ENCODE assay signal across 8 cellular contexts in genomic region chr20:46119028-46119546, GRCh38. TPM values are rescaled to one million over a fixed set of nuclear protein-coding genes. Genes with fewer than 3 reads are reported as not detected.
A peak's percentile ranks its signal among the peaks of the same experiment; 100 is the strongest.
DNase-seq lines count a peak whose midpoint lies in the region; ATAC-seq, FAIRE-seq and TF ChIP-seq lines count a peak whose summit lies in the region.

No MANE protein-coding gene starts in this region.

- H3K27me3 ChIP-seq in right atrium auricular region, result no peaks in the 10 kb centered on the region
- H3K27me3 ChIP-seq in HUES6 (ENCODE audit: control insufficient read depth, insufficient read depth, low read length), result peaks cover 47% of the 10 kb centered on the region
- H3K27me3 ChIP-seq in keratinocyte (ENCODE audit: control insufficient read depth, extremely low read depth, insufficient read depth, low read length), result peaks cover 4% of the 10 kb centered on the region

- H3K9ac ChIP-seq in HUES6 (ENCODE audit: low read length) (no peak overlapping the region), keratinocyte (ENCODE audit: control insufficient read depth, extremely low read depth, insufficient read depth, low read length) (peak overlapping the region; percentile 71)

- ATAC-seq in left cardiac atrium, result no peak

- peak overlapping the region; percentile 94 for H3K4me2 ChIP-seq in keratinocyte (ENCODE audit: control insufficient read depth, extremely low read depth, insufficient read depth, low read depth, low read length)

- TF ChIP-seq CTCF in right atrium auricular region (IDR thresholded peaks at IDR 0.05) (no peak), keratinocyte (optimal IDR thresholded peaks at IDR 0.05 in 1 of 3, IDR thresholded peaks at IDR 0.05 in 1 of 3, conservative IDR thresholded peaks at IDR 0.05 in 1 of 3; ENCODE audit: extremely low read depth in 1 of 3, insufficient read depth in 2 of 3, low read length in 3 of 3) (no peak)

- H3K4me1 ChIP-seq in right atrium auricular region (peaks cover 0 to 36% of the 10 kb centered on the region in 2 donors), HUES6 (ENCODE audit: control insufficient read depth, insufficient read depth, low read length) (peaks cover 2% of the 10 kb centered on the region; the same call in 1 of the 2 replicates), keratinocyte (ENCODE audit: control insufficient read depth, extremely low read depth, insufficient read depth, low read length) (peaks cover 10% of the 10 kb centered on the region)

- dilution Hi-C loops in keratinocyte (cut with MboI; ENCODE audit: extremely low pct_ligation_motif_present, low sequenced_read_pairs), result no loop called here

- H3K27ac ChIP-seq in right atrium auricular region, result peak overlapping the region; percentile 76
- no peak overlapping the region for H3K27ac ChIP-seq in HUES6 (ENCODE audit: low read depth, low read length)
- H3K27ac ChIP-seq in keratinocyte (ENCODE audit: control insufficient read depth, insufficient read depth, low read length), result no peak overlapping the region

- H3K4me3 ChIP-seq in right atrium auricular region, result peak overlapping the region in 1 of 2 donors; percentile 59
- H3K4me3 ChIP-seq in HUES6 (ENCODE audit: low read depth, low read length), result peak overlapping the region; percentile 71
- peak overlapping the region; percentile 39 to 71 (median 68) for H3K4me3 ChIP-seq in keratinocyte (ENCODE audit: control insufficient read depth in 2 of 3, extremely low read depth in 1 of 3, insufficient read depth in 2 of 3, low read depth in 1 of 3, low read length in 3 of 3)

- intact Hi-C loops in left cardiac atrium (cut with DNase I), result loop anchor here in 1 of 2 donors (10.0 kb wide), 1 partner anchor 94 kb away; the partner anchor contains the start of gene SLC12A5

- no peak for FAIRE-seq in keratinocyte (lab: Jason Lieb, UNC)
- no peak for FAIRE-seq in HTR-8/SVneo (lab: Jason Lieb, UNC)

- DNase-seq in right atrium auricular region (ENCODE audit: low spot score) (no peak), left cardiac atrium (no peak), keratinocyte (ENCODE audit: low read depth, low spot score) (no peak), NCI-H1048 (lab: John Stamatoyannopoulos, UW) (no peak), NCI-H1092 (lab: John Stamatoyannopoulos, UW) (no peak), HTR-8/SVneo (ENCODE audit: insufficient read length, low spot score) (no peak), DMS114 treated with DMSO at 0.1 percent for 48 hours (lab: John Stamatoyannopoulos, UW; ENCODE audit: unreplicated experiment) (no peak)

- H3K9me3 ChIP-seq in right atrium auricular region (no peaks in the 10 kb centered on the region), HUES6 (ENCODE audit: control insufficient read depth, insufficient read depth, low read depth, low read length) (no peaks in the 10 kb centered on the region), keratinocyte (ENCODE audit: control insufficient read depth, low read depth, low read length) (no peaks in the 10 kb centered on the region)

- no peaks in the 10 kb centered on the region for H3K36me3 ChIP-seq in right atrium auricular region
- peaks cover 12% of the 10 kb centered on the region for H3K36me3 ChIP-seq in HUES6 (ENCODE audit: control insufficient read depth, insufficient read depth, low read length)
- H3K36me3 ChIP-seq in keratinocyte (ENCODE audit: control insufficient read depth in 2 of 2, extremely low read depth in 1 of 2, insufficient read depth in 2 of 2, low read length in 2 of 2), result peaks cover 0 to 1% of the 10 kb centered on the region in 2 experiments

- no peak overlapping the region for H2AFZ ChIP-seq in keratinocyte (ENCODE audit: control insufficient read depth, low read length)

- peaks cover 2% of the 10 kb centered on the region for H3K9me1 ChIP-seq in keratinocyte (ENCODE audit: control insufficient read depth, extremely low read depth, insufficient read depth, low read length)

- H3K79me2 ChIP-seq in keratinocyte (ENCODE audit: control insufficient read depth, insufficient read depth, low read length), result no peaks in the 10 kb centered on the region

- no peaks in the 10 kb centered on the region for H4K20me1 ChIP-seq in keratinocyte (ENCODE audit: control insufficient read depth, extremely low read depth, insufficient read depth, low read length)

RNA-seq across cellular contexts. Expression of gene CD40, which starts 1.0 kb away (rescaled TPM):
- total RNA-seq in right atrium auricular region (10 to 100 TPM in 1 of 2 donors, 1 to 10 TPM in 1; 9.6 to 14.9 TPM), left cardiac atrium (10 to 100 TPM; 11.1 to 13.7 TPM)
- polyA plus RNA-seq in keratinocyte, result 13.4 to 16.7 TPM (median 16.4 TPM) in 3 replicates
- 0.70 TPM for polyA plus RNA-seq in keratinocyte (2011; ENCODE audit: low read depth)
- 9.9 and 13.2 TPM in 2 replicates for polyA plus RNA-seq in keratinocyte (2011; cell fraction: cytosol; rRNA removed)
- 16.9 and 23.9 TPM in 2 replicates for polyA plus RNA-seq in keratinocyte (2011; cell fraction: nucleus; rRNA removed)
- polyA plus RNA-seq in keratinocyte (2012; ENCODE audit: low replicate concordance), result 5.0 and 11.8 TPM in 2 replicates
- 7.6 to 12.4 TPM (median 8.6 TPM) in 3 replicates for polyA minus RNA-seq in keratinocyte
- 15.3 TPM for polyA minus RNA-seq in keratinocyte (2011; cell fraction: cytosol; rRNA and poly(A)+ RNA removed)
- polyA minus RNA-seq in keratinocyte (2011; cell fraction: nucleus; rRNA and poly(A)+ RNA removed), result 4.2 and 5.7 TPM in 2 replicates

RNA-seq across cellular contexts. Expression of gene NCOA5, which starts 29.3 kb away (rescaled TPM):
- 10 to 100 TPM; 17.8 to 23.3 TPM for total RNA-seq in right atrium auricular region
- total RNA-seq in left cardiac atrium, result 10 to 100 TPM; 19.6 to 21.1 TPM
- 12.8 to 23.9 TPM (median 17.6 TPM) in 3 replicates for polyA plus RNA-seq in keratinocyte
- polyA plus RNA-seq in keratinocyte (2011; ENCODE audit: low read depth), result 18.1 TPM
- 12.5 and 14.2 TPM in 2 replicates for polyA plus RNA-seq in keratinocyte (2011; cell fraction: cytosol; rRNA removed)
- 22.3 and 25.7 TPM in 2 replicates for polyA plus RNA-seq in keratinocyte (2011; cell fraction: nucleus; rRNA removed)
- polyA plus RNA-seq in keratinocyte (2012; ENCODE audit: low replicate concordance), result 10.2 and 20.7 TPM in 2 replicates
- polyA minus RNA-seq in keratinocyte, result 13.2 to 19.3 TPM (median 19.2 TPM) in 3 replicates
- polyA minus RNA-seq in keratinocyte (2011; cell fraction: cytosol; rRNA and poly(A)+ RNA removed), result 11.9 TPM
- polyA minus RNA-seq in keratinocyte (2011; cell fraction: nucleus; rRNA and poly(A)+ RNA removed), result 10.2 and 15.5 TPM in 2 replicates

Comparison
In these comparisons a context has a peak if more than half of its experiments do, and no peak if none do; other contexts are left out.
1. H3K27ac ChIP-seq: peak in right atrium auricular region (2 of 2); none in HUES6 (single experiment) and keratinocyte (single experiment).